7 cellular contexts compared by ENCODE assay signal in the genomic region with DNA sequence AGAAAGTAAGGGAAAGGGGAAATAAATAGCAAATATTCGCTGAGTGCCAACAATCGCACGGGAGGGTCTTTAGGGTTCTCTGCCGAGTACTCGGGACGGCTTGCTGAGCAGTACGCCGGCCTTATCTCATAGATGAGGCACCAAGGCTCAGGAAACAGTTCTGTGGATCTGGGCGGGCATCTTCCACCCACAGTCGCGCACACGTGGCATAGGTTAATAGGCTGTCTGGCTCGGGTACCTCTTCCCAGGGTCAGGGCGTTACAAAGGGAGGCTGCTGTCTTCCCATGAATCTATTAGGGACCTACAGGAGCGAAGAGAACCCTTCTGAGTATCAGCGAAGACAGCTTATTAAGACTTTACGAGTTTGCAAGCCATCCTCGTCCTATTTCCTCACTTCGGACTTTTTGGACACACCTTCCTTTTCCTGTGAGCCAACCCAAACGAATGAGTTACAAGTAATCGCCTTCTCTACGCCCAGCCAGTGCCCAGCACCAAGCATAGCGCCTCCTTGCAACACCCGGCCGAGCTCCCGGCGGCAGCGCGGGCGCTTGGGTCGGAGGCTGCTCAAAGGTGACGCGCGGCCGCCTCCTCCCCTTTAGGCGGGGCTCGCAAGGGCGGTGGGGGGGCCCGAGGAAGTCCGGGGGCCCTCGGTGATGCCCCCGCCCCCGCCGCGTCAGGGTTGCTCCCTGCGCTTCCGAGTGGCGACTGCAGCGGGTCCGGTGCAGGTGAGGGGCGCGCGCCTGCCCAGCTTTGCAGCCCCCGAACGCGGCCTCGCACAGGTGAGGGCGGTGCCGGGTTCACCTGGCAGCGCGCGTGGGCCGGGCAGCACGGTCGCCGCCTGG. TPM values are rescaled to one million over a fixed set of nuclear protein-coding genes. Genes with fewer than 3 reads are reported as not detected.
DNase-seq lines count a peak whose midpoint lies in the region; ATAC-seq and TF ChIP-seq lines count a peak whose summit lies in the region.

A gene with protein sequence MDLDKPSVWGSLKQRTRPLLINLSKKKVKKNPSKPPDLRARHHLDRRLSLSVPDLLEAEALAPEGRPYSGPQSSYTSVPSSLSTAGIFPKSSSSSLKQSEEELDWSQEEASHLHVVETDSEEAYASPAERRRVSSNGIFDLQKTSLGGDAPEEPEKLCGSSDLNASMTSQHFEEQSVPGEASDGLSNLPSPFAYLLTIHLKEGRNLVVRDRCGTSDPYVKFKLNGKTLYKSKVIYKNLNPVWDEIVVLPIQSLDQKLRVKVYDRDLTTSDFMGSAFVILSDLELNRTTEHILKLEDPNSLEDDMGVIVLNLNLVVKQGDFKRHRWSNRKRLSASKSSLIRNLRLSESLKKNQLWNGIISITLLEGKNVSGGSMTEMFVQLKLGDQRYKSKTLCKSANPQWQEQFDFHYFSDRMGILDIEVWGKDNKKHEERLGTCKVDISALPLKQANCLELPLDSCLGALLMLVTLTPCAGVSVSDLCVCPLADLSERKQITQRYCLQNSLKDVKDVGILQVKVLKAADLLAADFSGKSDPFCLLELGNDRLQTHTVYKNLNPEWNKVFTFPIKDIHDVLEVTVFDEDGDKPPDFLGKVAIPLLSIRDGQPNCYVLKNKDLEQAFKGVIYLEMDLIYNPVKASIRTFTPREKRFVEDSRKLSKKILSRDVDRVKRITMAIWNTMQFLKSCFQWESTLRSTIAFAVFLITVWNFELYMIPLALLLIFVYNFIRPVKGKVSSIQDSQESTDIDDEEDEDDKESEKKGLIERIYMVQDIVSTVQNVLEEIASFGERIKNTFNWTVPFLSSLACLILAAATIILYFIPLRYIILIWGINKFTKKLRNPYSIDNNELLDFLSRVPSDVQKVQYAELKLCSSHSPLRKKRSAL (plus strand): TSS at position 676 of the 842 bp plus-strand sequence. CDS start 66,705 bp downstream, outside the sequence.

- peak within 1 kb of the TSS; percentile 74 for H3K27ac ChIP-seq in effector memory CD4-positive, alpha-beta T cell (ENCODE audit: insufficient read depth, low read length, poor library complexity, severe bottlenecking)

- DNase-seq in NCI-H345 (lab: John Stamatoyannopoulos, UW) (peak; percentile 76), mesothelial cell of epicardium (ENCODE audit: low spot score in 2 of 2, unreplicated experiment in 2 of 2) (peak; percentile 24 to 60)
- DNase-seq in activated CD4-positive, alpha-beta T cell treated with anti-CD3 and anti-CD28 coated beads, Interleukin-2, amount 50 U/mL, for 1 hour: peak; percentile 74
- peak; percentile 71 to 73 (median 72) for DNase-seq in effector memory CD4-positive, alpha-beta T cell
- peak; percentile 66 to 67 for DNase-seq in stimulated activated CD8-positive, alpha-beta memory T cell treated with anti-CD3 and anti-CD28 coated beads, Interleukin-7, amount 100 ng/mL, for 1 hour (ENCODE audit: low read depth in 2 of 2)

- H3K9me3 Mint-ChIP-seq in mesothelial cell of epicardium: no peaks in the 10 kb centered on the region

- no peaks in the 10 kb centered on the region for H3K36me3 Mint-ChIP-seq in mesothelial cell of epicardium

- H3K4me1 Mint-ChIP-seq in mesothelial cell of epicardium: peaks cover 11% of the 10 kb centered on the region

- H3K9me3 ChIP-seq in effector memory CD4-positive, alpha-beta T cell (ENCODE audit: control insufficient read depth, low read length): no peaks in the 10 kb centered on the region

- no peak for TF ChIP-seq CTCF in mesothelial cell of epicardium (IDR thresholded peaks at IDR 0.05; ENCODE audit: unreplicated experiment)

- H3K4me3 ChIP-seq in effector memory CD4-positive, alpha-beta T cell (ENCODE audit: insufficient read depth, low read depth, low read length, poor library complexity, severe bottlenecking): peak within 1 kb of the TSS; percentile 57

- ATAC-seq in GM18517 (IDR thresholded peaks at IDR 0.05; ENCODE audit: unreplicated experiment): peak; percentile 61
- ATAC-seq in HG02970 (IDR thresholded peaks at IDR 0.05; ENCODE audit: low FRiP score, unreplicated experiment): peak; percentile 57

- H3K36me3 ChIP-seq in effector memory CD4-positive, alpha-beta T cell (ENCODE audit: control insufficient read depth, insufficient read depth, low read length): no peaks in the 10 kb centered on the region

- no peaks in the 10 kb centered on the region for H3K27me3 ChIP-seq in effector memory CD4-positive, alpha-beta T cell (replicated peaks; ENCODE audit: control insufficient read depth, insufficient read depth, low read length, poor library complexity, severe bottlenecking)

- H3K4me1 ChIP-seq in effector memory CD4-positive, alpha-beta T cell (ENCODE audit: control insufficient read depth, insufficient read depth, low read length, poor library complexity, severe bottlenecking): peaks cover 15% of the 10 kb centered on the region

- peak within 1 kb of the TSS; percentile 84 for H3K4me3 Mint-ChIP-seq in mesothelial cell of epicardium

- peaks cover 54% of the 10 kb centered on the region for H3K27me3 Mint-ChIP-seq in mesothelial cell of epicardium (ENCODE audit: low read depth)

- H3K27ac Mint-ChIP-seq in mesothelial cell of epicardium: peak within 1 kb of the TSS; percentile 5

RNA-seq across cellular contexts. Expression of the gene that starts here (rescaled TPM):
- 11.9 to 13.3 TPM (median 12.8 TPM) in 3 replicates for total RNA-seq in mesothelial cell of epicardium

Comparison
In these comparisons a context has a peak if more than half of its experiments do, and no peak if none do; other contexts are left out.
1. Peak in every context shown above with its lines: DNase-seq, ATAC-seq, H3K4me3 ChIP-seq and H3K27ac ChIP-seq.